In genomic region chr16:27237229-27238015, GRCh38 we compare ENCODE assay signal across 9 cellular contexts. TPM values are rescaled to one million over a fixed set of nuclear protein-coding genes. Genes with fewer than 3 reads are reported as not detected.
A peak's percentile ranks its signal among the peaks of the same experiment; 100 is the strongest.
DNase-seq lines count a peak whose midpoint lies in the region; ATAC-seq lines count a peak whose summit lies in the region.
"Had no signal": no experiment of that assay in that cellular context is flagged by ENCODE, and none has a peak within 500 bp of the region (broad histone marks: within the 10 kb centered on the region; RNA-seq: fewer than 3 reads in every experiment).

No MANE protein-coding gene starts in this region.

- H3K4me2 ChIP-seq in mesenchymal stem cell (ENCODE audit: low read length, poor library complexity, severe bottlenecking), result no peak overlapping the region

- H2AK5ac ChIP-seq in mesenchymal stem cell (ENCODE audit: low read length, severe bottlenecking), result peak overlapping the region; percentile 87

- H2BK12ac ChIP-seq in mesenchymal stem cell (ENCODE audit: low read length in 2 of 2), result peak overlapping the region; percentile 93 to 96

- DNase-seq in T follicular helper cell (ENCODE audit: low read depth) (peak; percentile 48), mesenchymal stem cell (peak; percentile 32), DMS114 treated with DMSO at 0.1 percent for 48 hours (lab: John Stamatoyannopoulos, UW; ENCODE audit: unreplicated experiment) (no peak), NCI-H2227 (lab: John Stamatoyannopoulos, UW; ENCODE audit: unreplicated experiment) (no peak)
- peak; percentile 90 for DNase-seq in activated naive CD8-positive, alpha-beta T cell treated with anti-CD3 and anti-CD28 coated beads for 36 hours
- DNase-seq in stimulated activated CD8-positive, alpha-beta memory T cell treated with anti-CD3 and anti-CD28 coated beads, Interleukin-4, amount 100 ng/mL, for 1 hour (ENCODE audit: low read depth in 2 of 2, low spot score in 1 of 2), result peak; percentile 38 to 59

- no peaks in the 10 kb centered on the region for H3K9me3 ChIP-seq in mesenchymal stem cell (ENCODE audit: control insufficient read depth, low read length)

- no peak overlapping the region for H3K23ac ChIP-seq in mesenchymal stem cell (ENCODE audit: low read length in 2 of 2)

- peak overlapping the region; percentile 67 for H3K4me3 Mint-ChIP-seq in activated naive CD8-positive, alpha-beta T cell treated with anti-CD3 and anti-CD28 coated beads for 36 hours

- peak overlapping the region; percentile 99 for H3K27ac Mint-ChIP-seq in activated naive CD8-positive, alpha-beta T cell treated with anti-CD3 and anti-CD28 coated beads for 36 hours

- peak overlapping the region; percentile 73 for H2BK15ac ChIP-seq in mesenchymal stem cell (ENCODE audit: low read depth, poor library complexity, severe bottlenecking)

- H3K18ac ChIP-seq in mesenchymal stem cell (ENCODE audit: low read depth in 1 of 2, low read length in 2 of 2), result peak overlapping the region; percentile 68 to 95

- peak; percentile 72 for ATAC-seq in GM18520 (IDR thresholded peaks at IDR 0.05; ENCODE audit: unreplicated experiment)
- ATAC-seq in HG02870 (IDR thresholded peaks at IDR 0.05; ENCODE audit: unreplicated experiment), result peak; percentile 69
- ATAC-seq: Panc1 had no signal

- H3K4me1 ChIP-seq in mesenchymal stem cell (ENCODE audit: control insufficient read depth, insufficient read depth, low read depth, low read length), result peaks cover 35% of the 10 kb centered on the region

- no peaks in the 10 kb centered on the region for H3K9me3 Mint-ChIP-seq in activated naive CD8-positive, alpha-beta T cell treated with anti-CD3 and anti-CD28 coated beads for 36 hours

- H3K14ac ChIP-seq in mesenchymal stem cell (ENCODE audit: low read length in 2 of 2), result peak overlapping the region in 1 of 2 experiments; percentile 86

- H3K27me3 ChIP-seq in mesenchymal stem cell (ENCODE audit: control insufficient read depth in 1 of 2, insufficient read depth in 1 of 2, low read length in 2 of 2), result no peaks in the 10 kb centered on the region

- peaks cover 16 to 18% of the 10 kb centered on the region in 2 experiments for H3K36me3 ChIP-seq in mesenchymal stem cell (ENCODE audit: control insufficient read depth in 1 of 2, insufficient read depth in 2 of 2, low read depth in 1 of 2, low read length in 2 of 2)

- H3K4me1 Mint-ChIP-seq in activated naive CD8-positive, alpha-beta T cell treated with anti-CD3 and anti-CD28 coated beads for 36 hours, result peaks cover 85% of the 10 kb centered on the region

- peak overlapping the region; percentile 52 to 73 for H3K4ac ChIP-seq in mesenchymal stem cell (ENCODE audit: low read depth in 1 of 2, low read length in 2 of 2)

- peak overlapping the region; percentile 95 for H4K91ac ChIP-seq in mesenchymal stem cell (ENCODE audit: low read length)

- H3K79me1 ChIP-seq in mesenchymal stem cell (replicated peaks; ENCODE audit: low read length, poor library complexity, severe bottlenecking), result peaks cover 28% of the 10 kb centered on the region

- H4K8ac ChIP-seq in mesenchymal stem cell (ENCODE audit: low read length), result peak overlapping the region; percentile 45

- no peaks in the 10 kb centered on the region for H3K27me3 Mint-ChIP-seq in activated naive CD8-positive, alpha-beta T cell treated with anti-CD3 and anti-CD28 coated beads for 36 hours

- H2BK5ac ChIP-seq in mesenchymal stem cell (ENCODE audit: low read depth, low read length, poor library complexity, severe bottlenecking), result no peak overlapping the region

- peak overlapping the region; percentile 12 for H2BK120ac ChIP-seq in mesenchymal stem cell (ENCODE audit: low read depth, low read length)

- no peak overlapping the region for H2AFZ ChIP-seq in mesenchymal stem cell (ENCODE audit: low read depth, low read length)

- H3K9ac ChIP-seq in mesenchymal stem cell (ENCODE audit: low read length), result no peak overlapping the region

- no peak overlapping the region for H3K27ac ChIP-seq in mesenchymal stem cell (ENCODE audit: low read length, poor library complexity, severe bottlenecking)

- no peak overlapping the region for H3K4me3 ChIP-seq in mesenchymal stem cell (ENCODE audit: insufficient read depth in 1 of 2, low read depth in 1 of 2, low read length in 2 of 2)

- WGBS in mesenchymal stem cell, result 72% methylated on average over 22 of the region's 22 CpGs

- H3K36me3 Mint-ChIP-seq in activated naive CD8-positive, alpha-beta T cell treated with anti-CD3 and anti-CD28 coated beads for 36 hours, result peaks cover 50% of the 10 kb centered on the region

RNA-seq across cellular contexts. Expression of gene NSMCE1, which starts 31.1 kb away (rescaled TPM):
- total RNA-seq in activated naive CD8-positive, alpha-beta T cell treated with anti-CD3 and anti-CD28 coated beads for 36 hours, result 100 to 1,000 TPM; 133 to 146 TPM
- polyA plus RNA-seq in mesenchymal stem cell (2013, experiment 1 of 2), result 52.8 TPM
- polyA plus RNA-seq in mesenchymal stem cell (2013, experiment 2 of 2), result 54.6 TPM

RNA-seq across cellular contexts. Expression of gene KDM8, which starts 34.1 kb away (rescaled TPM):
- 10 to 100 TPM in 1 of 2 experiments, 1 to 10 TPM in 1; 9.9 to 12.2 TPM for total RNA-seq in activated naive CD8-positive, alpha-beta T cell treated with anti-CD3 and anti-CD28 coated beads for 36 hours
- polyA plus RNA-seq in mesenchymal stem cell (2013, experiment 1 of 2), result 1.9 TPM
- polyA plus RNA-seq in mesenchymal stem cell (2013, experiment 2 of 2), result 1.7 TPM

Comparison
In these comparisons a context has a peak if more than half of its experiments do, and no peak if none do; other contexts are left out.
1. DNase-seq: peak in T follicular helper cell (single experiment), activated naive CD8-positive, alpha-beta T cell treated with anti-CD3 and anti-CD28 coated beads for 36 hours (single experiment), mesenchymal stem cell (single experiment) and stimulated activated CD8-positive, alpha-beta memory T cell treated with anti-CD3 and anti-CD28 coated beads, Interleukin-4, amount 100 ng/mL, for 1 hour (2 of 2); none in DMS114 treated with DMSO at 0.1 percent for 48 hours (single experiment) and NCI-H2227 (single experiment).